8 cellular contexts compared by ENCODE assay signal in the genomic region with DNA sequence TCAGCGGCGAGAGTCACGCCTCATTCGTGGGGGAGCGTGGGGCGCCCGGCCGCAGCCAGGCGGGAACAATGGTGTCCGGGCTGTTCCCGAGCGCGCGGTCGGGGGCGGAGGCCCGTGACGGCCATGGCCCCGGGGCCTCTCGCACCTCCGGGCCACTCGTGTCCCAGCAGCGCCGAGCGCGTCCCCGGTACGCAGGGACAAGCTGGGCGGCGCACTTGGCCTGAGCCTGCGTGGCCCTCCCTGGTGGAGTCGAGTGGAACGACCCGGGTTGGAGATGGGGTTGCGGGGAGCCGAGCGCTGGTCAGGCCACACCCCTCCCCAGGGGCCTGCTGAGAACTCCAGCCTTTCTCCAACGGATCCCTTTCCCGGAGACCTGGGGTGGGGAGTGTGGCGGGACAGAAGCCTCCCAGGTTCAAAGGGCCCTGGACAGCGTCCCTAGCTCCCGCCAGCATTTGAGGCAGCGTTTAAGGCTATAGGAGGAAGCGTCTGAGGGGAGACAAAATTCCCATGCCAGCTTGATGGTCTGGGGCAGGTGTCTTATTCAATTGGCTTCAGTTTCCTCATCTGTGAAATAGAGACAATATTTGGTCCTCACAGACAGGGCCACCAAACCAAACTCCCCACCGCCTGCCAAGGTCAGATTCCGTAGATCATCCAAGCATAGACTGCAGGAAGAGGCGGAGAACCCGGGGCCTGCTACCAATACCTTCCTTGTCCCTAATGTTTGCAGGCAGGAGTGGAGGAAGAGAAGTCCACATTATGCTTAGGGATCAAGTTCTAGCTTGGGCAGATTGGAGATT.
DNase-seq lines count a peak whose midpoint lies in the region; ATAC-seq lines count a peak whose summit lies in the region.

No MANE protein-coding gene starts in this region.

- peak overlapping the region; percentile 93 for H3K27ac ChIP-seq in caudate nucleus (ENCODE audit: low read depth, low read length)

- no peaks in the 10 kb centered on the region for H3K9me3 ChIP-seq in ES-I3 (ENCODE audit: control insufficient read depth, insufficient read depth, low read length)

- peaks cover 8% of the 10 kb centered on the region for H3K36me3 ChIP-seq in ES-I3 (ENCODE audit: insufficient read depth, low read length)

- H3K9ac ChIP-seq in ES-I3 (ENCODE audit: low read depth, low read length), result peak overlapping the region; percentile 98

- DNase-seq in HS-27A (ENCODE audit: low read depth) (peak; percentile 27), T follicular helper cell (ENCODE audit: low read depth) (peak; percentile 16), caudate nucleus (lab: John Stamatoyannopoulos, UW) (peak in 36 of 61 donors; percentile 15 to 84 (median 66)), kidney tubule cell (ENCODE audit: low spot score) (peak; percentile 74), DMS153 treated with DMSO at 0.1 percent for 48 hours (lab: John Stamatoyannopoulos, UW; ENCODE audit: unreplicated experiment) (no peak)
- DNase-seq in stimulated activated CD4-positive, alpha-beta T cell treated with anti-CD3 and anti-CD28 coated beads, Interleukin-2, amount 100 ng/mL, for 48 hours, result peak; percentile 21 to 30

- peak; percentile 22 for ATAC-seq in GM21423 (IDR thresholded peaks at IDR 0.05; ENCODE audit: unreplicated experiment)

- H3K4me1 ChIP-seq in ES-I3 (ENCODE audit: insufficient read depth, low read length), result peaks cover 18% of the 10 kb centered on the region
